In genomic region chr20:62332421-62332820, GRCh38 we compare ENCODE assay signal across 2 cellular contexts.
TF ChIP-seq lines count a peak whose summit lies in the region.

No MANE protein-coding gene starts in this region.

TF ChIP-seq in HEK293, 187 proteins besides CTCF, POLR2A, EP300 and RAD21:
- TF ChIP-seq ZFP3 (tag by site-specific recombination; IDR thresholded peaks at IDR 0.05; ENCODE audit: low read depth) = no peak
- TF ChIP-seq ZNF623 (tag by site-specific recombination; IDR thresholded peaks at IDR 0.05) = no peak
- TF ChIP-seq KLF9 (tag by site-specific recombination; IDR thresholded peaks at IDR 0.05; ENCODE audit: low read depth) = peak; percentile 61; the same call in 1 of the 2 replicates
- TF ChIP-seq ZNF664 (tag by site-specific recombination; IDR thresholded peaks at IDR 0.05) = no peak

TF ChIP-seq in K562, 482 proteins besides CTCF, POLR2A, EP300 and RAD21:
- peak; percentile 26; the same call in 1 of the 2 replicates for TF ChIP-seq POLR2G (IDR thresholded peaks at IDR 0.05; ENCODE audit: low read depth, low read length)
- TF ChIP-seq ZNF592 (IDR thresholded peaks at IDR 0.05) = no peak
